In the genomic region with DNA sequence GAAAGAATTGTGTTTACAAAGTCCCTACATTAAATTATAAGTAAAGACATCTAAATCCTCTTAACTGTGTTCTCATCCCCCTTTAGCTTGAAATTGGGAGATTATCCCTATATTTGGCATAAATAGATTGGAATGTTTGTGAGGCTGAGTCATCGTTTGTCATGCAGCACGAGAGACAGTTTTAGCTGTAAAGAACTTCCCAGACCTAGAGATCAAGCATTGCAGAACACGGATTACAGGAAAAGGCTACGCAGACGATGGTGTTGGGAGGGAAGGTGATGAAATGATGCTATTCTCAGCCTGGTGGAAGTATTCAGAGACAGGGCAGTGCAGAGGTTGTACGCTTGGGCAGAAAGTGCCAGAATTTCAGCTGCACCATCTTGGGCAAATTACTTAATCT, we compare ENCODE assay signal across 9 cellular contexts.
DNase-seq lines count a peak whose midpoint lies in the region; ATAC-seq and TF ChIP-seq lines count a peak whose summit lies in the region.
"Had no signal": no experiment of that assay in that cellular context is flagged by ENCODE, and none has a peak within 500 bp of the region (broad histone marks: within the 10 kb centered on the region; RNA-seq: fewer than 3 reads in every experiment).

No MANE protein-coding gene starts in this region.

- H4K20me1 ChIP-seq in smooth muscle cell (ENCODE audit: low read depth) = no peaks in the 10 kb centered on the region

- ATAC-seq in foreskin keratinocyte (peak; percentile 95), GM21529 (IDR thresholded peaks at IDR 0.05; ENCODE audit: unreplicated experiment) (no peak)
- ATAC-seq in activated T-cell treated with anti-CD3 and anti-CD28 coated beads, Interleukin-2, amount 50 U/mL, for 4 hours = no peak

- H3K27ac ChIP-seq in foreskin keratinocyte = no peak overlapping the region
- peak overlapping the region; percentile 60 for H3K27ac ChIP-seq in smooth muscle cell (ENCODE audit: low read depth)

- no peaks in the 10 kb centered on the region for H3K79me2 ChIP-seq in smooth muscle cell (ENCODE audit: low read depth)

- no peaks in the 10 kb centered on the region for H3K36me3 ChIP-seq in smooth muscle cell (ENCODE audit: low read depth)

- H3K4me1 ChIP-seq in foreskin keratinocyte (peaks cover 10% of the 10 kb centered on the region), smooth muscle cell (ENCODE audit: low read depth) (no peaks in the 10 kb centered on the region)

- H3K36me3 Mint-ChIP-seq in activated T-cell treated with anti-CD3 and anti-CD28 coated beads, Interleukin-2, amount 50 U/mL, for 4 hours (ENCODE audit: insufficient read depth) = no peaks in the 10 kb centered on the region

- H2AFZ ChIP-seq in smooth muscle cell (ENCODE audit: low read depth) = no peak overlapping the region

- no peak overlapping the region for H3K4me3 ChIP-seq in smooth muscle cell

- no peak overlapping the region for H3K4me3 Mint-ChIP-seq in activated T-cell treated with anti-CD3 and anti-CD28 coated beads, Interleukin-2, amount 50 U/mL, for 4 hours
- H3K4me3 Mint-ChIP-seq: stimulated activated naive CD8-positive, alpha-beta T cell treated with anti-CD3 and anti-CD28 coated beads, Interleukin-15, Interleukin-2, amounts not matched to agents 100 ng/mL and 50 ng/mL, for 24 hours had no signal

- TF ChIP-seq CTCF in foreskin keratinocyte (conservative IDR thresholded peaks at IDR 0.05) (no peak), smooth muscle cell (IDR thresholded peaks at IDR 0.05; ENCODE audit: borderline replicate concordance, insufficient read depth, poor library complexity, severe bottlenecking) (no peak)

- WGBS in smooth muscle cell (ENCODE audit: low lambda C conversion rate) = 2% methylated on average over 6 of the region's 6 CpGs

- no peaks in the 10 kb centered on the region for H3F3A ChIP-seq in smooth muscle cell (ENCODE audit: low read depth)

- H3K9me3 Mint-ChIP-seq in activated T-cell treated with anti-CD3 and anti-CD28 coated beads, Interleukin-2, amount 50 U/mL, for 4 hours = no peaks in the 10 kb centered on the region
- H3K9me3 Mint-ChIP-seq: stimulated activated naive CD8-positive, alpha-beta T cell treated with anti-CD3 and anti-CD28 coated beads, Interleukin-15, Interleukin-2, amounts not matched to agents 100 ng/mL and 50 ng/mL, for 24 hours had no signal

- no peaks in the 10 kb centered on the region for H3K4me1 Mint-ChIP-seq in activated T-cell treated with anti-CD3 and anti-CD28 coated beads, Interleukin-2, amount 50 U/mL, for 4 hours (ENCODE audit: low read depth)

- H3K9me3 ChIP-seq in smooth muscle cell (replicated peaks; ENCODE audit: low read depth) = no peaks in the 10 kb centered on the region

- H3K9ac ChIP-seq in smooth muscle cell (ENCODE audit: low read depth) = no peak overlapping the region

- H3K27me3 Mint-ChIP-seq in activated T-cell treated with anti-CD3 and anti-CD28 coated beads, Interleukin-2, amount 50 U/mL, for 4 hours (ENCODE audit: low read depth) = peaks cover 19% of the 10 kb centered on the region

- no peaks in the 10 kb centered on the region for H3K27me3 ChIP-seq in foreskin keratinocyte
- H3K27me3 ChIP-seq in smooth muscle cell (ENCODE audit: low read depth) = no peaks in the 10 kb centered on the region

- DNase-seq in H4 (ENCODE audit: low spot score) (peak; percentile 80), SW480 (ENCODE audit: low spot score) (peak; percentile 33), foreskin keratinocyte (peak; percentile 89 to 94), smooth muscle cell (lab: John Stamatoyannopoulos, UW; ENCODE audit: unreplicated experiment) (no peak), GM19240 (ENCODE audit: insufficient read length, low spot score) (no peak)
- no peak for DNase-seq in activated T-cell treated with anti-CD3 and anti-CD28 coated beads, Interleukin-2, amount 50 U/mL, for 4 hours
- DNase-seq: NCI-H1092 had no signal

- peak overlapping the region; percentile 24 for H3K4me2 ChIP-seq in smooth muscle cell

Comparison
In these comparisons a context has a peak if more than half of its experiments do, and no peak if none do; other contexts are left out.
1. DNase-seq: peak in H4 (single experiment), SW480 (single experiment) and foreskin keratinocyte (2 of 2); none in smooth muscle cell (single experiment), activated T-cell treated with anti-CD3 and anti-CD28 coated beads, Interleukin-2, amount 50 U/mL, for 4 hours (single experiment) and GM19240 (single experiment).